ENCODE assay signal across 14 cellular contexts in genomic region chr4:25531272-25531671, GRCh38.
A peak's percentile ranks its signal among the peaks of the same experiment; 100 is the strongest.
DNase-seq lines count a peak whose midpoint lies in the region; ATAC-seq and TF ChIP-seq lines count a peak whose summit lies in the region.
"Had no signal": no experiment of that assay in that cellular context is flagged by ENCODE, and none has a peak within 500 bp of the region (broad histone marks: within the 10 kb centered on the region; RNA-seq: fewer than 3 reads in every experiment).

No MANE protein-coding gene starts in this region.

- H3K4me1 ChIP-seq in HCT116 (ENCODE audit: control insufficient read depth in 1 of 2, insufficient read depth in 2 of 2, low read length in 2 of 2) = peaks cover 0 to 4% of the 10 kb centered on the region in 2 experiments; a peak in 1 of 4 replicates
- H3K4me1 ChIP-seq: SJCRH30 had no signal

- no peak overlapping the region for H2AFZ ChIP-seq in HCT116 (ENCODE audit: low read depth, low read length, poor library complexity, severe bottlenecking)

- CTCF ChIA-PET in AG04450 (lab: Charles Lee) (interaction anchor here (0.6 to 2.4 kb wide), 7 partner anchors 11 to 395 kb away, joined by 3 to 10 read pairs (median 4); no protein-coding TSS in a partner anchor), HCT116 (lab: Charles Lee) (interaction anchor here (0.7 to 2.5 kb wide), 15 partner anchors 8 to 275 kb away, joined by 3 to 16 read pairs (median 5); no protein-coding TSS in a partner anchor)

- POLR2A ChIA-PET in AG04450 (lab: Yijun Ruan, JAX) (no interaction called here), HCT116 (lab: Charles Lee) (interaction anchor here (0.6 kb wide), 1 partner anchor 10 kb away, joined by 3 read pairs; no protein-coding TSS in a partner anchor)

- DNase-seq in AG04450 (ENCODE audit: low read depth, low spot score) (no peak), HCT116 (ENCODE audit: low read depth, low spot score) (no peak), germinal center (ENCODE audit: low spot score) (peak; percentile 46), hepatic stellate cell (ENCODE audit: low spot score) (no peak), C1 segment of cervical spinal cord (lab: John Stamatoyannopoulos, UW) (no peak)
- no peak for DNase-seq in activated CD8-positive, alpha-beta memory T cell treated with anti-CD3 and anti-CD28 coated beads for 24 hours
- no peak for DNase-seq in stimulated activated CD4-positive, alpha-beta T cell treated with anti-CD3 and anti-CD28 coated beads, Interleukin-4, amount 100 ng/mL, for 1 hour
- DNase-seq: activated CD4-positive, alpha-beta T cell treated with anti-CD3 and anti-CD28 coated beads for 36 hours; foreskin melanocyte; left cardiac atrium; NCI-H446 treated with DMSO at 0.1 percent for 48 hours had no signal

- TF ChIP-seq RAD21 in HCT116 (IDR thresholded peaks at IDR 0.05; ENCODE audit: low read depth) = peak; percentile 57

- TF ChIP-seq CTCF in AG04450 (IDR thresholded peaks at IDR 0.05; ENCODE audit: low read depth, low read length) = peak; percentile 35; the same call in 1 of the 2 replicates
- peak; percentile 27 to 71 (median 66); a peak in 5 of 6 replicates for TF ChIP-seq CTCF in HCT116 (IDR thresholded peaks at IDR 0.05 in 2 of 3, conservative IDR thresholded peaks at IDR 0.05 in 1 of 3; ENCODE audit: borderline replicate concordance in 1 of 3, insufficient read depth in 1 of 3, low read depth in 2 of 3, low read length in 2 of 3)
- TF ChIP-seq CTCF in VCaP (conservative IDR thresholded peaks at IDR 0.05) = peak; percentile 47

- ATAC-seq in HCT116 = peak; percentile 75
- ATAC-seq: activated CD4-positive, alpha-beta T cell treated with anti-CD3 and anti-CD28 coated beads for 36 hours; left cardiac atrium had no signal

- H3K27me3 ChIP-seq in AG04450 (ENCODE audit: control insufficient read depth, insufficient read depth, low read length) (no peaks in the 10 kb centered on the region), HCT116 (ENCODE audit: insufficient read depth, low read length) (no peaks in the 10 kb centered on the region)
- H3K27me3 ChIP-seq: SJCRH30 had no signal

- H3K27ac ChIP-seq in AG04450 (ENCODE audit: low read depth, low read length) = no peak overlapping the region
- H3K27ac ChIP-seq in HCT116 (ENCODE audit: low read depth, low read length) = no peak overlapping the region
- H3K27ac ChIP-seq in VCaP = no peak overlapping the region
- H3K27ac ChIP-seq: BLaER1, SJCRH30 had no signal

- no peaks in the 10 kb centered on the region for H3K79me2 ChIP-seq in HCT116 (ENCODE audit: insufficient read depth, low read length)

- BruUV-seq in HCT116 (replicated peaks; lab: Mats Ljungman, UMichigan) = no TSS peak

- H3K9ac ChIP-seq in HCT116 (ENCODE audit: low read length) = no peak overlapping the region
- H3K9ac ChIP-seq: BLaER1 had no signal

- H4K20me1 ChIP-seq in HCT116 (ENCODE audit: insufficient read depth) = no peaks in the 10 kb centered on the region

- no peak overlapping the region for H3K4me3 ChIP-seq in AG04450 (ENCODE audit: low read depth, low read length)
- no peak overlapping the region for H3K4me3 ChIP-seq in HCT116 (replicated peaks in 1 of 2; ENCODE audit: low read depth in 1 of 2, low read length in 2 of 2)
- H3K4me3 ChIP-seq: BLaER1, SJCRH30 had no signal

- H3K36me3 ChIP-seq in HCT116 (ENCODE audit: control insufficient read depth in 1 of 2, insufficient read depth in 2 of 2, low read length in 2 of 2) = no peaks in the 10 kb centered on the region
- H3K36me3 ChIP-seq: BLaER1, SJCRH30 had no signal

- H3K9me3 ChIP-seq in AG04450 (ENCODE audit: control insufficient read depth, insufficient read depth, low read length) (no peaks in the 10 kb centered on the region), HCT116 (ENCODE audit: control insufficient read depth in 1 of 2, insufficient read depth in 1 of 2, low read depth in 1 of 2, low read length in 2 of 2) (no peaks in the 10 kb centered on the region)
- H3K9me3 ChIP-seq: BLaER1, SJCRH30 had no signal

- no peaks in the 10 kb centered on the region for H3K9me2 ChIP-seq in HCT116 (ENCODE audit: insufficient read depth)

- H3K4me2 ChIP-seq in HCT116 (ENCODE audit: low read length) = no peak overlapping the region
- H3K4me2 ChIP-seq: BLaER1 had no signal

- no peak for TF ChIP-seq POLR2A in HCT116 (IDR thresholded peaks at IDR 0.05; ENCODE audit: borderline replicate concordance, extremely low read depth, insufficient read depth, insufficient read length)

- RAD21 ChIA-PET in HCT116 (lab: Charles Lee; ENCODE audit: low non-redundant PET in 1 of 2, low total read pairs in 2 of 2, uncharacterized antibody in 2 of 2, unreplicated experiment in 2 of 2) = interaction anchor here in 1 of 2 experiments (0.6 kb wide), 1 partner anchor 134 kb away, joined by 4 read pairs; no protein-coding TSS in a partner anchor

- intact Hi-C loops in HCT116 (cut with micrococcal nuclease) = loop anchor here (1.0 kb wide), 1 partner anchor 237 kb away; no protein-coding TSS in a partner anchor

TF ChIP-seq in HCT116, 20 proteins besides CTCF, POLR2A, EP300 and RAD21:
- TF ChIP-seq ZNF274 (IDR thresholded peaks at IDR 0.05; ENCODE audit: low read depth, low read length) (no peak), ELF1 (IDR thresholded peaks at IDR 0.05; ENCODE audit: borderline replicate concordance, low read depth) (no peak), MAX (IDR thresholded peaks at IDR 0.05) (no peak), POLR2AphosphoS5 (IDR thresholded peaks at IDR 0.05; ENCODE audit: low read depth, low read length) (no peak), EZH2 (IDR thresholded peaks at IDR 0.05) (no peak), CBX3 (IDR thresholded peaks at IDR 0.05; ENCODE audit: low read depth) (no peak), SP1 (IDR thresholded peaks at IDR 0.05; ENCODE audit: low read depth) (no peak), ZBTB33 (IDR thresholded peaks at IDR 0.05; ENCODE audit: extremely low read depth, insufficient replicate concordance, low read length) (no peak), FOSL1 (IDR thresholded peaks at IDR 0.05; ENCODE audit: low read depth) (no peak), REST (IDR thresholded peaks at IDR 0.05; ENCODE audit: low read depth) (no peak), TCF7L2 (IDR thresholded peaks at IDR 0.05; ENCODE audit: borderline replicate concordance, extremely low read depth, insufficient read depth, insufficient read length) (no peak), CEBPB (IDR thresholded peaks at IDR 0.05; ENCODE audit: low read depth) (no peak), YY1 (IDR thresholded peaks at IDR 0.05; ENCODE audit: extremely low read depth, insufficient replicate concordance, low read depth, low read length) (no peak), EZH2phosphoT487 (IDR thresholded peaks at IDR 0.05; ENCODE audit: borderline replicate concordance) (no peak)
TF ChIP-seq in HCT116: peak in this region for 0.
